Comparison of ENCODE assay signal across 2 cellular contexts in the genomic region with DNA sequence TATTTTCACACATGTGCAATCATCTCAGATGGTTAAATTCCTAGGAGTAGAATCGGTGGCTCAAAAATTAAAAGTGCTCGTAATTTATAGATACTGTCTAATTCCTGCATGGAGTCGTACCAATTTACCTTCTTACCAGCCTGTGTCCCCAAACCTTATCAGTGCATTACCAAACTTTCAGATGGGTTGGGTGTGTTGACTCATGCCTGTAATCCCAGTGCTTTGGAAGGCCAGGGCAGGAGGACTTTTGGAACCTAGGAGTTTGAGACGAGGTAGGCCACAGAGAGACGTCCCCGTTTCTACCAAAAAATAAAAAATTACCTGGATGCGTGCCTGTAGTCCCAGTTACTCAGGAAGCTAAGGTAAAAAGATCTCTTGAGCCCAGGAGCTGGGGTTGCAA.
TF ChIP-seq lines count a peak whose summit lies in the region.

No MANE protein-coding gene starts in this region.

TF ChIP-seq in GM23338, 12 proteins besides CTCF, POLR2A, EP300 and RAD21 (continues in another document):
- TF ChIP-seq EZH2 (IDR thresholded peaks at IDR 0.05; ENCODE audit: low read depth, unreplicated experiment) (no peak), REST (IDR thresholded peaks at IDR 0.05; ENCODE audit: unreplicated experiment) (no peak), EZH2phosphoT487 (IDR thresholded peaks at IDR 0.05; ENCODE audit: unreplicated experiment) (no peak), ZNF462 (CRISPR knock-in tag; IDR thresholded peaks at IDR 0.05) (no peak), STAT1 (IDR thresholded peaks at IDR 0.05; ENCODE audit: unreplicated experiment) (no peak), ZNF331 (CRISPR knock-in tag; IDR thresholded peaks at IDR 0.05; ENCODE audit: low read depth) (no peak), ZNF114 (CRISPR knock-in tag; IDR thresholded peaks at IDR 0.05) (no peak), POLR2AphosphoS5 (IDR thresholded peaks at IDR 0.05; ENCODE audit: low read depth) (no peak), CREB1 (CRISPR knock-in tag; IDR thresholded peaks at IDR 0.05; ENCODE audit: low read depth) (no peak)
- TF ChIP-seq, protein P1, sequence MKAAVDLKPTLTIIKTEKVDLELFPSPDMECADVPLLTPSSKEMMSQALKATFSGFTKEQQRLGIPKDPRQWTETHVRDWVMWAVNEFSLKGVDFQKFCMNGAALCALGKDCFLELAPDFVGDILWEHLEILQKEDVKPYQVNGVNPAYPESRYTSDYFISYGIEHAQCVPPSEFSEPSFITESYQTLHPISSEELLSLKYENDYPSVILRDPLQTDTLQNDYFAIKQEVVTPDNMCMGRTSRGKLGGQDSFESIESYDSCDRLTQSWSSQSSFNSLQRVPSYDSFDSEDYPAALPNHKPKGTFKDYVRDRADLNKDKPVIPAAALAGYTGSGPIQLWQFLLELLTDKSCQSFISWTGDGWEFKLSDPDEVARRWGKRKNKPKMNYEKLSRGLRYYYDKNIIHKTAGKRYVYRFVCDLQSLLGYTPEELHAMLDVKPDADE (IDR thresholded peaks at IDR 0.05), result no peak

TF ChIP-seq in WTC11, 78 proteins besides CTCF, POLR2A, EP300 and RAD21:
- TF ChIP-seq JUN (CRISPR knock-in tag; IDR thresholded peaks at IDR 0.05) (no peak), ZNF512 (CRISPR knock-in tag; IDR thresholded peaks at IDR 0.05; ENCODE audit: borderline replicate concordance) (no peak), SMAD4 (CRISPR knock-in tag; IDR thresholded peaks at IDR 0.05) (no peak), NFATC4 (CRISPR knock-in tag; IDR thresholded peaks at IDR 0.05) (no peak), TCF7 (CRISPR knock-in tag; IDR thresholded peaks at IDR 0.05; ENCODE audit: low read depth) (no peak), NR1H2 (CRISPR knock-in tag; IDR thresholded peaks at IDR 0.05) (no peak), ATF6 (CRISPR knock-in tag; IDR thresholded peaks at IDR 0.05) (no peak), ZNF121 (CRISPR knock-in tag; IDR thresholded peaks at IDR 0.05) (no peak), HMGXB4 (CRISPR knock-in tag; IDR thresholded peaks at IDR 0.05) (no peak), MYBL2 (CRISPR knock-in tag; IDR thresholded peaks at IDR 0.05) (no peak), ZBTB21 (CRISPR knock-in tag; IDR thresholded peaks at IDR 0.05; ENCODE audit: borderline replicate concordance) (no peak), ZBTB43 (CRISPR knock-in tag; IDR thresholded peaks at IDR 0.05) (no peak)
- TF ChIP-seq, protein P2, sequence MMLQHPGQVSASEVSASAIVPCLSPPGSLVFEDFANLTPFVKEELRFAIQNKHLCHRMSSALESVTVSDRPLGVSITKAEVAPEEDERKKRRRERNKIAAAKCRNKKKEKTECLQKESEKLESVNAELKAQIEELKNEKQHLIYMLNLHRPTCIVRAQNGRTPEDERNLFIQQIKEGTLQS (CRISPR knock-in tag; conservative IDR thresholded peaks at IDR 0.05), result no peak
- TF ChIP-seq, protein P3, sequence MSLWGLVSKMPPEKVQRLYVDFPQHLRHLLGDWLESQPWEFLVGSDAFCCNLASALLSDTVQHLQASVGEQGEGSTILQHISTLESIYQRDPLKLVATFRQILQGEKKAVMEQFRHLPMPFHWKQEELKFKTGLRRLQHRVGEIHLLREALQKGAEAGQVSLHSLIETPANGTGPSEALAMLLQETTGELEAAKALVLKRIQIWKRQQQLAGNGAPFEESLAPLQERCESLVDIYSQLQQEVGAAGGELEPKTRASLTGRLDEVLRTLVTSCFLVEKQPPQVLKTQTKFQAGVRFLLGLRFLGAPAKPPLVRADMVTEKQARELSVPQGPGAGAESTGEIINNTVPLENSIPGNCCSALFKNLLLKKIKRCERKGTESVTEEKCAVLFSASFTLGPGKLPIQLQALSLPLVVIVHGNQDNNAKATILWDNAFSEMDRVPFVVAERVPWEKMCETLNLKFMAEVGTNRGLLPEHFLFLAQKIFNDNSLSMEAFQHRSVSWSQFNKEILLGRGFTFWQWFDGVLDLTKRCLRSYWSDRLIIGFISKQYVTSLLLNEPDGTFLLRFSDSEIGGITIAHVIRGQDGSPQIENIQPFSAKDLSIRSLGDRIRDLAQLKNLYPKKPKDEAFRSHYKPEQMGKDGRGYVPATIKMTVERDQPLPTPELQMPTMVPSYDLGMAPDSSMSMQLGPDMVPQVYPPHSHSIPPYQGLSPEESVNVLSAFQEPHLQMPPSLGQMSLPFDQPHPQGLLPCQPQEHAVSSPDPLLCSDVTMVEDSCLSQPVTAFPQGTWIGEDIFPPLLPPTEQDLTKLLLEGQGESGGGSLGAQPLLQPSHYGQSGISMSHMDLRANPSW (CRISPR knock-in tag; conservative IDR thresholded peaks at IDR 0.05; ENCODE audit: low read depth), result no peak
- TF ChIP-seq, protein P4, sequence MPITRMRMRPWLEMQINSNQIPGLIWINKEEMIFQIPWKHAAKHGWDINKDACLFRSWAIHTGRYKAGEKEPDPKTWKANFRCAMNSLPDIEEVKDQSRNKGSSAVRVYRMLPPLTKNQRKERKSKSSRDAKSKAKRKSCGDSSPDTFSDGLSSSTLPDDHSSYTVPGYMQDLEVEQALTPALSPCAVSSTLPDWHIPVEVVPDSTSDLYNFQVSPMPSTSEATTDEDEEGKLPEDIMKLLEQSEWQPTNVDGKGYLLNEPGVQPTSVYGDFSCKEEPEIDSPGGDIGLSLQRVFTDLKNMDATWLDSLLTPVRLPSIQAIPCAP (CRISPR knock-in tag; IDR thresholded peaks at IDR 0.05), result no peak
- TF ChIP-seq, protein P5, sequence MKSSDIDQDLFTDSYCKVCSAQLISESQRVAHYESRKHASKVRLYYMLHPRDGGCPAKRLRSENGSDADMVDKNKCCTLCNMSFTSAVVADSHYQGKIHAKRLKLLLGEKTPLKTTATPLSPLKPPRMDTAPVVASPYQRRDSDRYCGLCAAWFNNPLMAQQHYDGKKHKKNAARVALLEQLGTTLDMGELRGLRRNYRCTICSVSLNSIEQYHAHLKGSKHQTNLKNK (CRISPR knock-in tag; IDR thresholded peaks at IDR 0.05), result no peak
TF ChIP-seq in WTC11: peak in this region for 0.
